In genomic region chr12:62856454-62856853, GRCh38 we compare ENCODE assay signal across 2 cellular contexts.
TF ChIP-seq lines count a peak whose summit lies in the region.

No MANE protein-coding gene starts in this region.

TF ChIP-seq in IMR-90, 13 proteins besides CTCF, POLR2A, EP300 and RAD21:
- TF ChIP-seq CHD1 (IDR thresholded peaks at IDR 0.05; ENCODE audit: low read depth, low read length) (no peak), MXI1 (IDR thresholded peaks at IDR 0.05; ENCODE audit: borderline replicate concordance, low read depth, low read length) (no peak), CEBPB (IDR thresholded peaks at IDR 0.05; ENCODE audit: low read depth, low read length) (peak; percentile 59), FOS (IDR thresholded peaks at IDR 0.05; ENCODE audit: low read depth, low read length) (no peak), RCOR1 (IDR thresholded peaks at IDR 0.05; ENCODE audit: insufficient replicate concordance, low read length) (no peak)

TF ChIP-seq in K562, 482 proteins besides CTCF, POLR2A, EP300 and RAD21:
- no peak for TF ChIP-seq ZKSCAN1 (IDR thresholded peaks at IDR 0.05; ENCODE audit: low read depth, low read length)
- no peak for TF ChIP-seq PHB (CRISPR knock-in tag; IDR thresholded peaks at IDR 0.05)
- no peak for TF ChIP-seq GATAD2B (IDR thresholded peaks at IDR 0.05; ENCODE audit: borderline replicate concordance)
- TF ChIP-seq ZEB2 (IDR thresholded peaks at IDR 0.05): no peak
- no peak for TF ChIP-seq ZBED1 (IDR thresholded peaks at IDR 0.05)
- TF ChIP-seq XRCC4 (IDR thresholded peaks at IDR 0.05; ENCODE audit: extremely low read depth, insufficient read depth, insufficient read length): no peak
- TF ChIP-seq, protein P1, sequence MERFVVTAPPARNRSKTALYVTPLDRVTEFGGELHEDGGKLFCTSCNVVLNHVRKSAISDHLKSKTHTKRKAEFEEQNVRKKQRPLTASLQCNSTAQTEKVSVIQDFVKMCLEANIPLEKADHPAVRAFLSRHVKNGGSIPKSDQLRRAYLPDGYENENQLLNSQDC (CRISPR knock-in tag; IDR thresholded peaks at IDR 0.05): no peak
- no peak for TF ChIP-seq MCM7 (IDR thresholded peaks at IDR 0.05)
- no peak for TF ChIP-seq CEBPG (CRISPR knock-in tag; IDR thresholded peaks at IDR 0.05)
- peak; percentile 20 to 41; a peak in 2 of 4 replicates for TF ChIP-seq CEBPG (tag; conservative IDR thresholded peaks at IDR 0.05 in 1 of 2, IDR thresholded peaks at IDR 0.05 in 1 of 2)
- TF ChIP-seq SMAD2 (IDR thresholded peaks at IDR 0.05; ENCODE audit: low read depth, low read length): no peak
- no peak for TF ChIP-seq PURB (CRISPR knock-in tag; IDR thresholded peaks at IDR 0.05; ENCODE audit: low read depth)
- TF ChIP-seq SMAD1 (IDR thresholded peaks at IDR 0.05; ENCODE audit: low read depth, low read length, partially characterized antibody): no peak
- TF ChIP-seq, protein P2, sequence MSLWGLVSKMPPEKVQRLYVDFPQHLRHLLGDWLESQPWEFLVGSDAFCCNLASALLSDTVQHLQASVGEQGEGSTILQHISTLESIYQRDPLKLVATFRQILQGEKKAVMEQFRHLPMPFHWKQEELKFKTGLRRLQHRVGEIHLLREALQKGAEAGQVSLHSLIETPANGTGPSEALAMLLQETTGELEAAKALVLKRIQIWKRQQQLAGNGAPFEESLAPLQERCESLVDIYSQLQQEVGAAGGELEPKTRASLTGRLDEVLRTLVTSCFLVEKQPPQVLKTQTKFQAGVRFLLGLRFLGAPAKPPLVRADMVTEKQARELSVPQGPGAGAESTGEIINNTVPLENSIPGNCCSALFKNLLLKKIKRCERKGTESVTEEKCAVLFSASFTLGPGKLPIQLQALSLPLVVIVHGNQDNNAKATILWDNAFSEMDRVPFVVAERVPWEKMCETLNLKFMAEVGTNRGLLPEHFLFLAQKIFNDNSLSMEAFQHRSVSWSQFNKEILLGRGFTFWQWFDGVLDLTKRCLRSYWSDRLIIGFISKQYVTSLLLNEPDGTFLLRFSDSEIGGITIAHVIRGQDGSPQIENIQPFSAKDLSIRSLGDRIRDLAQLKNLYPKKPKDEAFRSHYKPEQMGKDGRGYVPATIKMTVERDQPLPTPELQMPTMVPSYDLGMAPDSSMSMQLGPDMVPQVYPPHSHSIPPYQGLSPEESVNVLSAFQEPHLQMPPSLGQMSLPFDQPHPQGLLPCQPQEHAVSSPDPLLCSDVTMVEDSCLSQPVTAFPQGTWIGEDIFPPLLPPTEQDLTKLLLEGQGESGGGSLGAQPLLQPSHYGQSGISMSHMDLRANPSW (CRISPR knock-in tag; IDR thresholded peaks at IDR 0.05): no peak
- no peak for TF ChIP-seq JUN (IDR thresholded peaks at IDR 0.05; ENCODE audit: borderline replicate concordance, low read depth, low read length)
- TF ChIP-seq JUN (CRISPR knock-in tag; IDR thresholded peaks at IDR 0.05; ENCODE audit: borderline replicate concordance): no peak
- no peak for TF ChIP-seq SP2 (IDR thresholded peaks at IDR 0.05; ENCODE audit: extremely low read depth, low read depth, low read length, poor library complexity, severe bottlenecking)
- TF ChIP-seq CEBPB (tag; IDR thresholded peaks at IDR 0.05): peak; percentile 52
- no peak for TF ChIP-seq ARNT (IDR thresholded peaks at IDR 0.05)
